ENCODE assay signal across 25 cellular contexts in the genomic region with DNA sequence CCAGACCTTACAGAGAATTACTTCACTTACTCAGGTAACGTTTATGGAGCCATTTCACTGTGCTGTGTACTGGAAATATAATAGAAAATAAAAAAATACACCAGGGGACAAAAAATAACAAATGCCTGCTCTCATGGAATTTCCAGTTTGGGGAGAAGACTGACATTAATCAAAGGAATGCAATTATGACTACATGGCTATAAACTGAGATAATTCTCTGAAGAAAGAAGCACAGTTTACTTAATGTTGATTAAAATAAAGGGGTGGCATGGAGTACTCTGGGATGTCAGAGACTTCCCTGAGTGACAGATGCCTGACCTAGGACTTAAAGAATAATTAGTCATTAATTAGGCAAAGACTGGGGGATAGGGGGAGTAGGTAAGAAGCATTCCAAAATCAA.
"Had no signal": no experiment of that assay in that cellular context is flagged by ENCODE, and none has a peak within 500 bp of the region (broad histone marks: within the 10 kb centered on the region; RNA-seq: fewer than 3 reads in every experiment).

No MANE protein-coding gene starts in this region.

- H3K27ac ChIP-seq: epithelial cell of prostate, esophagus squamous epithelium, left lung, lower lobe of right lung, spleen, thoracic aorta, WERI-Rb-1 had no signal

- H3K27me3 ChIP-seq: esophagus squamous epithelium, left lung, spleen had no signal

- H3K4me3 Mint-ChIP-seq: activated CD4-positive, alpha-beta memory T cell treated with anti-CD3 and anti-CD28 coated beads, Interleukin-2, amount 10 ng/mL, durations not matched to agents 7 days and 5 days; activated CD4-positive, alpha-beta T cell treated with anti-CD3 and anti-CD28 coated beads, Interleukin-2, amount 10 ng/mL, durations not matched to agents 7 days and 5 days; activated T-cell treated with anti-CD3 and anti-CD28 coated beads, Interleukin-2, amount 50 U/mL, for 4 hours; activated T-helper 17 cell treated with anti-CD3 and anti-CD28 coated beads, Interleukin-2, amount 50 U/mL, for 72 hours; central memory CD8-positive, alpha-beta T cell; stimulated activated naive CD8-positive, alpha-beta T cell treated with anti-CD3 and anti-CD28 coated beads, Interleukin-15, Interleukin-2, amounts not matched to agents 100 ng/mL and 50 ng/mL, for 24 hours; T-helper 17 cell had no signal

- H3K36me3 ChIP-seq: esophagus squamous epithelium, left lung, lower lobe of right lung, spleen, thoracic aorta, WERI-Rb-1 had no signal

- H3K4me1 ChIP-seq: esophagus squamous epithelium, left lung, lower lobe of right lung had no signal

- H3K4me3 ChIP-seq: esophagus squamous epithelium, left lung, lower lobe of right lung, mucosa of descending colon, spleen, thoracic aorta had no signal

- H3K9me3 Mint-ChIP-seq: activated CD4-positive, alpha-beta memory T cell treated with anti-CD3 and anti-CD28 coated beads, Interleukin-2, amount 10 ng/mL, durations not matched to agents 7 days and 5 days; activated CD4-positive, alpha-beta T cell treated with anti-CD3 and anti-CD28 coated beads, Interleukin-2, amount 10 ng/mL, durations not matched to agents 7 days and 5 days; activated T-cell treated with anti-CD3 and anti-CD28 coated beads, Interleukin-2, amount 50 U/mL, for 4 hours; activated T-helper 17 cell treated with anti-CD3 and anti-CD28 coated beads, Interleukin-2, amount 50 U/mL, for 72 hours; central memory CD8-positive, alpha-beta T cell; stimulated activated naive CD8-positive, alpha-beta T cell treated with anti-CD3 and anti-CD28 coated beads, Interleukin-15, Interleukin-2, amounts not matched to agents 100 ng/mL and 50 ng/mL, for 24 hours had no signal

- H3K9me3 ChIP-seq: esophagus squamous epithelium, left lung, lower lobe of right lung, mucosa of descending colon, spleen, thoracic aorta had no signal

- H3K27ac Mint-ChIP-seq: activated CD4-positive, alpha-beta memory T cell treated with anti-CD3 and anti-CD28 coated beads, Interleukin-2, amount 10 ng/mL, durations not matched to agents 7 days and 5 days; activated CD4-positive, alpha-beta T cell treated with anti-CD3 and anti-CD28 coated beads, Interleukin-2, amount 10 ng/mL, durations not matched to agents 7 days and 5 days; activated T-helper 17 cell treated with anti-CD3 and anti-CD28 coated beads, Interleukin-2, amount 50 U/mL, for 72 hours; stimulated activated naive CD8-positive, alpha-beta T cell treated with anti-CD3 and anti-CD28 coated beads, Interleukin-15, Interleukin-2, amounts not matched to agents 100 ng/mL and 50 ng/mL, for 24 hours; T-helper 17 cell had no signal

- H3K4me1 Mint-ChIP-seq: activated CD4-positive, alpha-beta memory T cell treated with anti-CD3 and anti-CD28 coated beads, Interleukin-2, amount 10 ng/mL, durations not matched to agents 7 days and 5 days; activated CD4-positive, alpha-beta T cell treated with anti-CD3 and anti-CD28 coated beads, Interleukin-2, amount 10 ng/mL, durations not matched to agents 7 days and 5 days; activated T-helper 17 cell treated with anti-CD3 and anti-CD28 coated beads, Interleukin-2, amount 50 U/mL, for 72 hours; central memory CD8-positive, alpha-beta T cell; T-helper 17 cell had no signal

- ATAC-seq: activated T-cell treated with anti-CD3 and anti-CD28 coated beads, Interleukin-2, amount 50 U/mL, for 4 hours; activated T-helper 17 cell treated with anti-CD3 and anti-CD28 coated beads, Interleukin-2, amount 50 U/mL, for 72 hours; left lung; lower lobe of right lung; mucosa of descending colon; right cardiac atrium; T-helper 17 cell had no signal

- DNase-seq: activated CD4-positive, alpha-beta memory T cell treated with anti-CD3 and anti-CD28 coated beads, Interleukin-2, amount 10 ng/mL, durations not matched to agents 7 days and 5 days; activated CD4-positive, alpha-beta T cell treated with anti-CD3 and anti-CD28 coated beads for 1 hour; activated CD4-positive, alpha-beta T cell treated with anti-CD3 and anti-CD28 coated beads, Interleukin-2, amount 10 ng/mL, durations not matched to agents 7 days and 5 days; activated CD8-positive, alpha-beta memory T cell treated with anti-CD3 and anti-CD28 coated beads, Interleukin-2, amount 50 U/mL, for 48 hours; activated gamma-delta T cell treated with Interleukin-2 at 50 U/mL for 16 hours; activated naive CD4-positive, alpha-beta T cell treated with anti-CD3 and anti-CD28 coated beads, Interleukin-2, amount 50 U/mL, for 16 hours; activated T-cell treated with anti-CD3 and anti-CD28 coated beads, Interleukin-2, amount 50 U/mL, for 4 hours; dermis blood vessel endothelial cell; effector CD4-positive, alpha-beta T cell; esophagus squamous epithelium; left lung; lower lobe of right lung; mesendoderm; mucosa of descending colon; right cardiac atrium; spleen; T-helper 17 cell; T1000; trophoblast cell; WERI-Rb-1 had no signal
